21 cellular contexts compared by ENCODE assay signal in the genomic region with DNA sequence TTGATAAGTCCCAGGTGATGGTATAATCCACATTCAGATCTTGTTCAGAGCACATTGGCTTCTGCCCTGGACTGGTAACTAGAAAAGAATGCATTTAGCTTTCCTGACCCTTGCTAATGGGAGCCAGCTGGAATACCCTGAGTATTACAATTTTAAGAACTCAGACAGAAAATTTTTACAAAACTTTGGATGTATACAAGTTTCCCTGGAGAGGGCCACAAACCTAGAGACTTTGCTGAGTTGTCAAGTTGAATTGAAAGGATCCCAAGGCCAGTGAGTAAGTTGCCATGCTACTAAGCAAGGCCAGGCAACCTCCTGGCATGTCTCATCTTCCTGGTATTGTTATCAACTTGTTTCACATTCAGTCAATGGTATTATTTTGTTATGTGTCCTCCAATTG. TPM values are rescaled to one million over a fixed set of nuclear protein-coding genes. Genes with fewer than 3 reads are reported as not detected.
DNase-seq lines count a peak whose midpoint lies in the region; ATAC-seq and TF ChIP-seq lines count a peak whose summit lies in the region.
"Had no signal": no experiment of that assay in that cellular context is flagged by ENCODE, and none has a peak within 500 bp of the region (broad histone marks: within the 10 kb centered on the region; RNA-seq: fewer than 3 reads in every experiment).

No MANE protein-coding gene starts in this region.

- H3K9me3 Mint-ChIP-seq in endodermal cell = no peaks in the 10 kb centered on the region
- H3K9me3 Mint-ChIP-seq in CD8-positive, alpha-beta T cell = peaks cover 3% of the 10 kb centered on the region
- H3K9me3 Mint-ChIP-seq: activated CD4-positive, alpha-beta memory T cell treated with anti-CD3 and anti-CD28 coated beads, Interleukin-2, amount 10 ng/mL, durations not matched to agents 7 days and 5 days; nephron progenitor cell had no signal

- DNase-seq in GM04504 (ENCODE audit: low read depth) (peak; percentile 65), amniotic epithelial cell (ENCODE audit: low read depth) (peak; percentile 43), fibroblast of villous mesenchyme (ENCODE audit: low read depth) (peak; percentile 33), endodermal cell (no peak)
- no peak for DNase-seq in CD8-positive, alpha-beta T cell
- no peak for DNase-seq in activated effector memory CD4-positive, alpha-beta T cell treated with anti-CD3 and anti-CD28 coated beads, Interleukin-2, amount 50 U/mL, for 16 hours
- DNase-seq: activated CD4-positive, alpha-beta memory T cell treated with anti-CD3 and anti-CD28 coated beads, Interleukin-2, amount 10 ng/mL, durations not matched to agents 7 days and 5 days; AML-193; cortex of kidney; foreskin melanocyte; lower lobe of right lung; MV-4-11; NCI-H2107; nephron progenitor cell; NK-92 treated with Interleukin-12 subunit alpha and Interleukin-12 subunit beta, amount 100 ng/mL, for 24 hours; SJCRH30; stimulated activated CD4-positive, alpha-beta T cell treated with anti-CD3 and anti-CD28 coated beads, Interleukin-4, amount 100 ng/mL, for 1 hour; upper lobe of left lung had no signal

- H3K27me3 Mint-ChIP-seq in endodermal cell (ENCODE audit: insufficient read depth) = no peaks in the 10 kb centered on the region
- no peaks in the 10 kb centered on the region for H3K27me3 Mint-ChIP-seq in CD8-positive, alpha-beta T cell (ENCODE audit: low read depth)
- H3K27me3 Mint-ChIP-seq: activated CD4-positive, alpha-beta memory T cell treated with anti-CD3 and anti-CD28 coated beads, Interleukin-2, amount 10 ng/mL, durations not matched to agents 7 days and 5 days had no signal

- H3K27ac ChIP-seq in ACC112 (ENCODE audit: low read depth, low read length) (peak overlapping the region; percentile 65), endodermal cell (ENCODE audit: low read depth, low read length) (no peak overlapping the region)
- no peak overlapping the region for H3K27ac ChIP-seq in CD8-positive, alpha-beta T cell (ENCODE audit: low read depth, low read length)
- H3K27ac ChIP-seq: lower lobe of right lung, right atrium auricular region, SJCRH30 had no signal

- no peak for ATAC-seq in CD8-positive, alpha-beta T cell
- ATAC-seq in GM18870 (IDR thresholded peaks at IDR 0.05; ENCODE audit: unreplicated experiment) = no peak
- ATAC-seq: lower lobe of right lung had no signal

- CTCF ChIA-PET in CD8-positive, alpha-beta T cell (lab: Charles Lee) = no interaction called here

- no peaks in the 10 kb centered on the region for H3K9me3 ChIP-seq in endodermal cell (ENCODE audit: control insufficient read depth, low read length)
- no peaks in the 10 kb centered on the region for H3K9me3 ChIP-seq in CD8-positive, alpha-beta T cell (ENCODE audit: low read length)
- H3K9me3 ChIP-seq: lower lobe of right lung, right atrium auricular region, upper lobe of left lung had no signal

- POLR2A ChIA-PET in CD8-positive, alpha-beta T cell (lab: Charles Lee) = interaction anchor here (1.5 kb wide), 1 partner anchor 20 kb away, joined by 6 read pairs; a partner anchor contains a TSS

- H3K36me3 ChIP-seq in ACC112 (ENCODE audit: insufficient read depth, low read length) = no peaks in the 10 kb centered on the region
- H3K36me3 ChIP-seq in endodermal cell (ENCODE audit: control insufficient read depth, insufficient read depth, low read length) = no peaks in the 10 kb centered on the region
- no peaks in the 10 kb centered on the region for H3K36me3 ChIP-seq in CD8-positive, alpha-beta T cell (ENCODE audit: insufficient read depth, low read length)
- H3K36me3 ChIP-seq: lower lobe of right lung, right atrium auricular region, SJCRH30, upper lobe of left lung had no signal

- no peaks in the 10 kb centered on the region for H3K36me3 Mint-ChIP-seq in endodermal cell (ENCODE audit: low read depth)
- H3K36me3 Mint-ChIP-seq in CD8-positive, alpha-beta T cell = no peaks in the 10 kb centered on the region

- no peaks in the 10 kb centered on the region for H3K4me1 Mint-ChIP-seq in endodermal cell
- H3K4me1 Mint-ChIP-seq in CD8-positive, alpha-beta T cell (ENCODE audit: low read depth) = no peaks in the 10 kb centered on the region
- H3K4me1 Mint-ChIP-seq: nephron progenitor cell had no signal

- H3K4me3 ChIP-seq in ACC112 (ENCODE audit: low read depth, low read length) (no peak overlapping the region), fibroblast of villous mesenchyme (ENCODE audit: low read depth, low read length) (no peak overlapping the region), endodermal cell (ENCODE audit: low read length) (no peak overlapping the region)
- H3K4me3 ChIP-seq in CD8-positive, alpha-beta T cell (ENCODE audit: low read depth, low read length) = no peak overlapping the region
- H3K4me3 ChIP-seq: lower lobe of right lung, right atrium auricular region, SJCRH30, upper lobe of left lung had no signal

- H2AFZ ChIP-seq in ACC112 (ENCODE audit: low read length, unreplicated experiment) = peak overlapping the region; percentile 20

- intact Hi-C loops in CD8-positive, alpha-beta T cell (cut with DNase I, micrococcal nuclease) = no loop called here

- peaks cover 32% of the 10 kb centered on the region for H3K4me1 ChIP-seq in ACC112 (ENCODE audit: control insufficient read depth, insufficient read depth, low read length, unreplicated experiment)
- no peaks in the 10 kb centered on the region for H3K4me1 ChIP-seq in endodermal cell (ENCODE audit: control insufficient read depth, insufficient read depth, low read length)
- H3K4me1 ChIP-seq in CD8-positive, alpha-beta T cell (ENCODE audit: insufficient read depth, low read length) = no peaks in the 10 kb centered on the region
- H3K4me1 ChIP-seq: lower lobe of right lung, right atrium auricular region, SJCRH30 had no signal

- H3K79me2 ChIP-seq in ACC112 (ENCODE audit: control insufficient read depth, insufficient read depth, low read length, unreplicated experiment) = no peaks in the 10 kb centered on the region

- H3K4me3 Mint-ChIP-seq in endodermal cell = no peak overlapping the region
- H3K4me3 Mint-ChIP-seq in CD8-positive, alpha-beta T cell = no peak overlapping the region
- H3K4me3 Mint-ChIP-seq: activated CD4-positive, alpha-beta memory T cell treated with anti-CD3 and anti-CD28 coated beads, Interleukin-2, amount 10 ng/mL, durations not matched to agents 7 days and 5 days; nephron progenitor cell had no signal

- H3K9ac ChIP-seq in endodermal cell (ENCODE audit: extremely low read depth, low read length, poor library complexity, severe bottlenecking) = no peak overlapping the region

- TF ChIP-seq CTCF in fibroblast of villous mesenchyme (IDR thresholded peaks at IDR 0.05; ENCODE audit: insufficient read depth, low read depth, low read length) (no peak), endodermal cell (conservative IDR thresholded peaks at IDR 0.05) (no peak)
- TF ChIP-seq CTCF in CD8-positive, alpha-beta T cell (IDR thresholded peaks at IDR 0.05) = no peak

- no peak overlapping the region for H3K27ac Mint-ChIP-seq in endodermal cell
- no peak overlapping the region for H3K27ac Mint-ChIP-seq in CD8-positive, alpha-beta T cell
- H3K27ac Mint-ChIP-seq: activated CD4-positive, alpha-beta memory T cell treated with anti-CD3 and anti-CD28 coated beads, Interleukin-2, amount 10 ng/mL, durations not matched to agents 7 days and 5 days; nephron progenitor cell had no signal

- no peaks in the 10 kb centered on the region for H3K27me3 ChIP-seq in ACC112 (ENCODE audit: insufficient read depth, low read length)
- no peaks in the 10 kb centered on the region for H3K27me3 ChIP-seq in endodermal cell (ENCODE audit: control insufficient read depth, insufficient read depth, low read length, poor library complexity, severe bottlenecking)
- no peaks in the 10 kb centered on the region for H3K27me3 ChIP-seq in CD8-positive, alpha-beta T cell (ENCODE audit: insufficient read depth, low read length)
- H3K27me3 ChIP-seq: right atrium auricular region, SJCRH30, upper lobe of left lung had no signal

RNA-seq across cellular contexts. Expression of a gene that starts 20.0 kb away (rescaled TPM):
- total RNA-seq in fibroblast of villous mesenchyme (66.7 and 308 TPM in 2 replicates), endodermal cell (1 to 10 TPM; 5.8 to 8.7 TPM)
- polyA plus RNA-seq in endodermal cell (2013, experiment 1 of 2) = 2.7 TPM
- 1.7 TPM for polyA plus RNA-seq in endodermal cell (2013, experiment 2 of 2)
- 10 to 100 TPM; 17.5 to 21.1 TPM for total RNA-seq in CD8-positive, alpha-beta T cell

Comparison
In these comparisons a context has a peak if more than half of its experiments do, and no peak if none do; other contexts are left out.
1. DNase-seq: peak in GM04504 (single experiment), amniotic epithelial cell (single experiment) and fibroblast of villous mesenchyme (single experiment); none in endodermal cell (single experiment), CD8-positive, alpha-beta T cell (0 of 7) and activated effector memory CD4-positive, alpha-beta T cell treated with anti-CD3 and anti-CD28 coated beads, Interleukin-2, amount 50 U/mL, for 16 hours (single experiment).